ENCODE assay signal across 14 cellular contexts in genomic region chr12:6218526-6218925, GRCh38. TPM values are rescaled to one million over a fixed set of nuclear protein-coding genes. Genes with fewer than 3 reads are reported as not detected.
DNase-seq lines count a peak whose midpoint lies in the region; TF ChIP-seq lines count a peak whose summit lies in the region.
"Had no signal": no experiment of that assay in that cellular context is flagged by ENCODE, and none has a peak within 500 bp of the region (broad histone marks: within the 10 kb centered on the region; RNA-seq: fewer than 3 reads in every experiment).

No MANE protein-coding gene starts in this region.

- H3K36me3 Mint-ChIP-seq in Calu3 (ENCODE audit: insufficient read depth, unreplicated experiment) = peaks cover 32% of the 10 kb centered on the region
- H3K36me3 Mint-ChIP-seq in chondrocyte (ENCODE audit: low read depth) = no peaks in the 10 kb centered on the region
- H3K36me3 Mint-ChIP-seq: brain had no signal

- no peaks in the 10 kb centered on the region for H3K27me3 Mint-ChIP-seq in Calu3 (ENCODE audit: unreplicated experiment)
- H3K27me3 Mint-ChIP-seq in chondrocyte (ENCODE audit: low read depth) = no peaks in the 10 kb centered on the region

- TF ChIP-seq CTCF in Calu3 (IDR thresholded peaks at IDR 0.05; ENCODE audit: unreplicated experiment) (no peak), OCI-LY7 (conservative IDR thresholded peaks at IDR 0.05; ENCODE audit: low read length) (no peak), chondrocyte (IDR thresholded peaks at IDR 0.05) (no peak)

- no peaks in the 10 kb centered on the region for H4K20me1 ChIP-seq in OCI-LY7 (ENCODE audit: insufficient read depth, low read length)

- H3K4me2 ChIP-seq in OCI-LY7 (ENCODE audit: low read length) = peak overlapping the region; percentile 4; the same call in 1 of the 2 replicates

- H3K9me2 ChIP-seq in OCI-LY7 (ENCODE audit: insufficient read depth, low read length) = no peaks in the 10 kb centered on the region

- BruUV-seq in Calu3 (replicated peaks; lab: Mats Ljungman, UMichigan) (no TSS peak), OCI-LY7 (replicated peaks; lab: Mats Ljungman, UMichigan) (no TSS peak)

- H3K4me1 ChIP-seq in OCI-LY7 (ENCODE audit: insufficient read depth, low read length, poor library complexity, severe bottlenecking) = peaks cover 10% of the 10 kb centered on the region

- no peak overlapping the region for H3K4me3 ChIP-seq in OCI-LY7 (ENCODE audit: low read depth, low read length, poor library complexity, severe bottlenecking)
- no peak overlapping the region for H3K4me3 ChIP-seq in skin epidermis

- H3K4me1 Mint-ChIP-seq in Calu3 (ENCODE audit: low read depth, unreplicated experiment) = peaks cover 72% of the 10 kb centered on the region
- H3K4me1 Mint-ChIP-seq in chondrocyte (ENCODE audit: low read depth) = peaks cover 55% of the 10 kb centered on the region

- peak overlapping the region; percentile 97 for H3K27ac Mint-ChIP-seq in Calu3 (ENCODE audit: unreplicated experiment)
- H3K27ac Mint-ChIP-seq in chondrocyte (ENCODE audit: unreplicated experiment) = no peak overlapping the region
- H3K27ac Mint-ChIP-seq: endodermal cell had no signal

- H3K9me3 Mint-ChIP-seq in Calu3 (ENCODE audit: low read depth, unreplicated experiment) (no peaks in the 10 kb centered on the region), chondrocyte (ENCODE audit: low read depth) (no peaks in the 10 kb centered on the region)
- H3K9me3 Mint-ChIP-seq: brain, endodermal cell had no signal

- peak overlapping the region; percentile 7 for H3K4me3 Mint-ChIP-seq in Calu3 (ENCODE audit: low read depth, unreplicated experiment)
- no peak overlapping the region for H3K4me3 Mint-ChIP-seq in chondrocyte (ENCODE audit: unreplicated experiment)
- H3K4me3 Mint-ChIP-seq: brain, endodermal cell had no signal

- POLR2A ChIA-PET in OCI-LY7 (lab: Charles Lee) = no interaction called here

- no peaks in the 10 kb centered on the region for H3K9me3 ChIP-seq in OCI-LY7 (ENCODE audit: low read length)
- H3K9me3 ChIP-seq: BE2C had no signal

- H3K36me3 ChIP-seq in OCI-LY7 (ENCODE audit: insufficient read depth, low read length) = no peaks in the 10 kb centered on the region
- H3K36me3 ChIP-seq: BE2C had no signal

- CTCF ChIA-PET in Calu3 (lab: Charles Lee) = interaction anchor here (1.7 kb wide), 1 partner anchor 11 kb away, joined by 3 read pairs; no protein-coding TSS in a partner anchor
- CTCF ChIA-PET in OCI-LY7 (lab: Charles Lee; ENCODE audit: unreplicated experiment) = no interaction called here

- H3K27ac ChIP-seq in OCI-LY7 (ENCODE audit: low read depth, low read length, poor library complexity, severe bottlenecking) = no peak overlapping the region
- H3K27ac ChIP-seq in epithelial cell of prostate = peak overlapping the region; percentile 99
- H3K27ac ChIP-seq in skin epidermis = peak overlapping the region in 16 of 21 experiments; percentile 10 to 98 (median 88)

- intact Hi-C loops in Calu3 (cut with micrococcal nuclease; ENCODE audit: unreplicated experiment) = loop anchor here (5.0 to 10.0 kb wide), 2 partner anchors 59 to 156 kb away; partner anchors contain the start of gene SCNN1A
- intact Hi-C loops in OCI-LY7 (cut with micrococcal nuclease; ENCODE audit: unreplicated experiment) = no loop called here

- no peaks in the 10 kb centered on the region for H3K79me2 ChIP-seq in OCI-LY7 (ENCODE audit: insufficient read depth, low read depth, low read length)

- H2AFZ ChIP-seq in OCI-LY7 (ENCODE audit: low read length) = no peak overlapping the region

- no peak for DNase-seq in Calu3
- peak; percentile 30 for DNase-seq in OCI-LY7 (ENCODE audit: low spot score)
- peak; percentile 71 for DNase-seq in epithelial cell of prostate (ENCODE audit: low read depth, low spot score)
- DNase-seq in HPDE6-E6E7 (ENCODE audit: extremely low spot score) = no peak
- DNase-seq in HuH-7.5 (ENCODE audit: low spot score) = no peak
- DNase-seq in NCI-H146 treated with DMSO at 0.1 percent for 48 hours (lab: John Stamatoyannopoulos, UW; ENCODE audit: unreplicated experiment) = no peak
- DNase-seq in chondrocyte (ENCODE audit: low spot score) = no peak
- DNase-seq: BE2C, endodermal cell, mesendoderm, NCI-H1092, NCI-H510A had no signal

RNA-seq across cellular contexts. Expression of gene CD9, which starts 18.3 kb away (rescaled TPM):
- total RNA-seq in Calu3 (2022) (124 and 128 TPM in 2 replicates), OCI-LY7 (2022) (not detected in 2 replicates), chondrocyte (54.7 to 62.1 TPM (median 60.7 TPM) in 3 replicates)
- total RNA-seq in OCI-LY7 (2014; rRNA removed; shearing (Covaris generic)) = not detected in 2 replicates

Comparison
In these comparisons a context has a peak if more than half of its experiments do, and no peak if none do; other contexts are left out.
1. DNase-seq: peak in OCI-LY7 (single experiment) and epithelial cell of prostate (single experiment); none in Calu3 (single experiment), HPDE6-E6E7 (single experiment), HuH-7.5 (single experiment), NCI-H146 treated with DMSO at 0.1 percent for 48 hours (single experiment) and chondrocyte (single experiment).
2. RNA of gene CD9, which starts 18.3 kb away (total RNA-seq): 124 to 128 TPM in Calu3 and 54.7 to 62.1 TPM in chondrocyte; not detected in OCI-LY7; every median in the first group is over 10 times any median in the second.